Comparison of ENCODE assay signal across 23 cellular contexts in the genomic region with DNA sequence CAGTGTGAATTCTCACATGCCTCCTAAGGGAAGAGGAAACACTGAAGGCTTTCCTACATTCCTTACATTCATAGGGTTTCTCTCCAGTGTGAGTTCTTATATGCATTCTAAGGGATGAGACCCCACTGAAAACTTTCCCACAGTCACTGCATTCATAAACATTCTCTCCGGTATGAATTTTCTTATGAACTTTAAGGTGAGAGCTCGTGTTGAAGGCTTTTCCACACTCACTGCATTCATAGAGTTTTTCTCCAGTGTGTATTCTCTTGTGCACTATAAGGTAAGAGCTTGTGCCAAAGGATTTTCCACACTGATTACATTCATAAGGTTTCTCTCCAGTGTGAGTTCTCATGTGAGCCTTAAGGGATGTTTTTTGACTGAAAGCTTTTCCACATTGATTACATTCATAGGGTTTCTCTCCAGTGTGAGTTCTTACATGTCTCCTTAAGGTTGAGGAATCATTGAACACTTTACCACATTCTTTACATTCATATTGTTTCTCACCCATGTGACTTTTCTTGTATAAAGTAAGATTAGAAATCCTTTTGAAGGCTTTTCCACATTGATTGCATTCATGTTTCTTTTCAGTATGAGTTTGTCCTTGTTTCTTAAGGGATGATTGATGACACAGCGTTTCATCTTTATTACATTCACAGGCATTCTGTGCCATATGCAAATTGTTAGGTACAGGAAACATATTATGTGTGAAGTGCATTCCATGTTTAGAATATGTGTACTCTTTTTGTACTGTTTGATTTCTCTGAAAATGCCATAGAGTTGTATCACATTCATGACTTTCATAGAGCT. TPM values are rescaled to one million over a fixed set of nuclear protein-coding genes. Genes with fewer than 3 reads are reported as not detected.
DNase-seq lines count a peak whose midpoint lies in the region; FAIRE-seq and TF ChIP-seq lines count a peak whose summit lies in the region.
"Had no signal": no experiment of that assay in that cellular context is flagged by ENCODE, and none has a peak within 500 bp of the region (broad histone marks: within the 10 kb centered on the region; RNA-seq: fewer than 3 reads in every experiment).

No MANE protein-coding gene starts in this region.

- peaks cover 86% of the 10 kb centered on the region for H3K36me3 Mint-ChIP-seq in progenitor cell of endocrine pancreas (ENCODE audit: insufficient read depth)

- WGBS in HUES64: 92% methylated on average over 2 of the region's 3 CpGs

- no peak for TF ChIP-seq CTCF in bronchial epithelial cell (IDR thresholded peaks at IDR 0.05; ENCODE audit: insufficient read depth, low read length, severe bottlenecking)
- no peak for TF ChIP-seq CTCF in progenitor cell of endocrine pancreas (IDR thresholded peaks at IDR 0.05; ENCODE audit: unreplicated experiment)

- H3K9me3 ChIP-seq in HUES64 (ENCODE audit: insufficient read depth, low read depth, low read length): peaks cover 100% of the 10 kb centered on the region

- H3K27me3 ChIP-seq in HUES64 (ENCODE audit: insufficient read depth, low read length) (no peaks in the 10 kb centered on the region), bronchial epithelial cell (ENCODE audit: control insufficient read depth, insufficient read depth, low read length) (no peaks in the 10 kb centered on the region)
- H3K27me3 ChIP-seq: hepatocyte had no signal

- no peaks in the 10 kb centered on the region for H3K4me1 Mint-ChIP-seq in progenitor cell of endocrine pancreas (ENCODE audit: low read depth)
- H3K4me1 Mint-ChIP-seq: activated naive CD8-positive, alpha-beta T cell treated with anti-CD3 and anti-CD28 coated beads, Interleukin-2, amount 50 U/mL, for 24 hours; B cell; central memory CD8-positive, alpha-beta T cell had no signal

- H3K9ac ChIP-seq in HUES64 (ENCODE audit: low read depth, low read length): no peak overlapping the region

- no peak for FAIRE-seq in bronchial epithelial cell (lab: Jason Lieb, UNC)
- FAIRE-seq: endometrium, keratinocyte had no signal

- H3K36me3 ChIP-seq in HUES64 (ENCODE audit: insufficient read depth, low read length) (peaks cover 95% of the 10 kb centered on the region), bronchial epithelial cell (ENCODE audit: control insufficient read depth, insufficient read depth, low read length) (no peaks in the 10 kb centered on the region)

- H3K4me1 ChIP-seq in HUES64 (ENCODE audit: insufficient read depth, low read length): no peaks in the 10 kb centered on the region

- in situ Hi-C loops in Caki2 (cut with HindIII; ENCODE audit: low pct_unique_long_range_greater_than_20kb, low sequenced_read_pairs): no loop called here

- H3K27ac ChIP-seq in HUES64 (ENCODE audit: low read depth, low read length): no peak overlapping the region
- H3K27ac ChIP-seq: hepatocyte, PC-9 had no signal

- no peaks in the 10 kb centered on the region for H3K27me3 Mint-ChIP-seq in progenitor cell of endocrine pancreas
- H3K27me3 Mint-ChIP-seq: activated naive CD8-positive, alpha-beta T cell treated with anti-CD3 and anti-CD28 coated beads, Interleukin-2, amount 50 U/mL, for 24 hours; B cell; central memory CD8-positive, alpha-beta T cell; natural killer cell treated with Interleukin-12 subunit alpha and Interleukin-12 subunit beta and Interleukin-15 and Interleukin-18, amount 100 ng/mL, for 72 hours had no signal

- peaks cover 69% of the 10 kb centered on the region for H3K9me3 Mint-ChIP-seq in progenitor cell of endocrine pancreas (ENCODE audit: low read depth)

- H3K4me3 Mint-ChIP-seq in progenitor cell of endocrine pancreas (ENCODE audit: low read depth): no peak overlapping the region
- H3K4me3 Mint-ChIP-seq: activated naive CD8-positive, alpha-beta T cell treated with anti-CD3 and anti-CD28 coated beads, Interleukin-2, amount 50 U/mL, for 24 hours; B cell; central memory CD8-positive, alpha-beta T cell; natural killer cell treated with Interleukin-12 subunit alpha and Interleukin-12 subunit beta and Interleukin-15 and Interleukin-18, amount 100 ng/mL, for 72 hours; T-helper 2 cell treated with Interferon-gamma antibody and Interleukin-4, amounts not matched to agents 5 μg/mL and 100 μg/mL, for 36 hours had no signal

- H3K4me3 ChIP-seq in HUES64 (ENCODE audit: low read length) (peak overlapping the region; percentile 34), bronchial epithelial cell (ENCODE audit: low read depth, low read length) (no peak overlapping the region)
- H3K4me3 ChIP-seq: hepatocyte, PC-9 had no signal

- DNase-seq in Caki2 (ENCODE audit: low read depth) (peak; percentile 25), bronchial epithelial cell (ENCODE audit: low read depth) (peak; percentile 4), progenitor cell of endocrine pancreas (ENCODE audit: low spot score, unreplicated experiment) (no peak), SW480 (ENCODE audit: low spot score) (no peak), NCI-H526 treated with DMSO at 0.1 percent for 48 hours (lab: John Stamatoyannopoulos, UW) (no peak)
- no peak for DNase-seq in central memory CD4-positive, alpha-beta T cell
- DNase-seq: activated naive CD8-positive, alpha-beta T cell treated with anti-CD3 and anti-CD28 coated beads, Interleukin-2, amount 50 U/mL, for 24 hours; GOT3; mammary epithelial cell; MM.1S; NCI-H2029; NCI-H524; PC-9; stimulated activated CD8-positive, alpha-beta memory T cell treated with anti-CD3 and anti-CD28 coated beads, Interleukin-4, amount 100 ng/mL, for 48 hours; substantia nigra had no signal

- H3K27ac Mint-ChIP-seq in progenitor cell of endocrine pancreas: peak overlapping the region; percentile 41
- H3K27ac Mint-ChIP-seq: activated naive CD8-positive, alpha-beta T cell treated with anti-CD3 and anti-CD28 coated beads, Interleukin-2, amount 50 U/mL, for 24 hours; B cell; natural killer cell treated with Interleukin-12 subunit alpha and Interleukin-12 subunit beta and Interleukin-15 and Interleukin-18, amount 100 ng/mL, for 72 hours; T-helper 2 cell treated with Interferon-gamma antibody and Interleukin-4, amounts not matched to agents 5 μg/mL and 100 μg/mL, for 36 hours had no signal

RNA-seq across cellular contexts. Expression of gene ZNF891, which starts 9.5 kb away (rescaled TPM):
- 0.52 and 0.98 TPM in 2 replicates for total RNA-seq in Caki2 (2014; rRNA removed; shearing (Covaris generic); ENCODE audit: low replicate concordance)
- 1.0 TPM for polyA plus RNA-seq in HUES64 (2013, experiment 1 of 2)
- 1.0 TPM for polyA plus RNA-seq in HUES64 (2013, experiment 2 of 2)
- total RNA-seq in bronchial epithelial cell: 0.53 and 0.77 TPM in 2 replicates
- 5.9 and 6.8 TPM in 2 replicates for total RNA-seq in progenitor cell of endocrine pancreas

RNA-seq across cellular contexts. Expression of gene ZNF10, which starts 9.8 kb away (rescaled TPM):
- 0.54 and 3.1 TPM in 2 replicates for total RNA-seq in Caki2 (2014; rRNA removed; shearing (Covaris generic); ENCODE audit: low replicate concordance)
- 6.9 TPM for polyA plus RNA-seq in HUES64 (2013, experiment 1 of 2)
- 6.1 TPM for polyA plus RNA-seq in HUES64 (2013, experiment 2 of 2)
- total RNA-seq in bronchial epithelial cell (2.9 and 4.1 TPM in 2 replicates), progenitor cell of endocrine pancreas (24.6 and 26.1 TPM in 2 replicates)

RNA-seq across cellular contexts. Expression of gene ZNF140, which starts 39.9 kb away (rescaled TPM):
- total RNA-seq in Caki2 (2014; rRNA removed; shearing (Covaris generic); ENCODE audit: low replicate concordance): 8.6 and 14.1 TPM in 2 replicates
- 12.6 TPM for polyA plus RNA-seq in HUES64 (2013, experiment 1 of 2)
- polyA plus RNA-seq in HUES64 (2013, experiment 2 of 2): 14.5 TPM
- total RNA-seq in bronchial epithelial cell (19.2 and 37.3 TPM in 2 replicates), progenitor cell of endocrine pancreas (28.5 and 30.2 TPM in 2 replicates)

Comparison
In these comparisons a context has a peak if more than half of its experiments do, and no peak if none do; other contexts are left out.
1. DNase-seq: peak in Caki2 (single experiment) and bronchial epithelial cell (single experiment); none in progenitor cell of endocrine pancreas (single experiment), SW480 (single experiment), NCI-H526 treated with DMSO at 0.1 percent for 48 hours (single experiment) and central memory CD4-positive, alpha-beta T cell (single experiment).